1 cellular context compared by ENCODE assay signal in genomic region chr1:6127587-6128163, GRCh38.
TF ChIP-seq lines count a peak whose summit lies in the region.

No MANE protein-coding gene starts in this region.

TF ChIP-seq in HEK293, 187 proteins besides CTCF, POLR2A, EP300 and RAD21 (continued from another document):
- no peak for TF ChIP-seq PRDM2 (tag by site-specific recombination; IDR thresholded peaks at IDR 0.05; ENCODE audit: borderline replicate concordance)
TF ChIP-seq in HEK293: peak in this region for 8.
